Comparison of ENCODE assay signal across 8 cellular contexts in the genomic region with DNA sequence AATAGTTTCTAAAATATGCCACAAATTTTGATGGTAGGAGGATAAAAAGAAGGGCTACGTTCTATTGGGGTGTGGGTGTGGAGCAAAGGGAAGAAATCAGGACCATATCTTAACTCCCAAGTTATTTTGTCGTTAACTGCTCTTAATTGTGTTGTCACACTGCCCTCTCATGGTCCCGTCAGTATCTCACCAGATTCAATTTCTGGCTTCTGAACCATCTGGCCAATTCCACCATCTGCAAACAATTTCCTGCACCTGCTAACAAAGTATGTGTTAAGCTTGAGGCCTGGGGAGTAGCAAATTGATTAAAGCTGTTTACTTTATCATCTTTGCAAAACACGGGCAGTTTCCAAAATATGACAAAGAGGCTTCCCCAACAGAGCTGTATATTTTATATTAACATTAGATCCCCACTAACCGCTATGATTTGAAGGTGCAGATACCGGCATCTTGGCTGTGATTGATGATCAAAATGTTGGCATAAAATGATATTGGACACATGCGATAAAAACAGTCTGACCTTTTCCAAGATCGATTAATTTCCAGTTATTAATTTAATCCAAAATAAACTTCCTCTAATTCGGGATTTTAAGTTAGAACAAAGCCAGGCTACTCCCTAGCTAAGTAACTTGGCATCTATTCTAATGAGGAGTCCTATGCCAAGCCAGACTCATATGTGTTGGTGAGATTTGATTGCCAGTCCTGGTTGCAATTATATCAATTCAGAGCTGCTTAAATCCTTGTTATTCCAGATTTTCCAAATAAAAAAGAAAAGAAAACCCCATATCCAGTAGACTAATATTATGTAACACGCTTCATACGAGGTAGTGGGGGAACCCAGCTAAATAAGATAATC. TPM values are rescaled to one million over a fixed set of nuclear protein-coding genes. Genes with fewer than 3 reads are reported as not detected.
A peak's percentile ranks its signal among the peaks of the same experiment; 100 is the strongest.
DNase-seq lines count a peak whose midpoint lies in the region; ATAC-seq, FAIRE-seq and TF ChIP-seq lines count a peak whose summit lies in the region.

No MANE protein-coding gene starts in this region.

- POLR2A ChIA-PET in K562 (lab: Yijun Ruan, JAX) = interaction anchor here (1.0 to 1.3 kb wide), 2 partner anchors 12 to 18 kb away, joined by 3 read pairs; no protein-coding TSS in a partner anchor

- no peaks in the 10 kb centered on the region for H4K20me1 ChIP-seq in K562 (replicated peaks; ENCODE audit: control insufficient read depth, insufficient read depth, low read length)

- TF ChIP-seq CTCF in K562 (IDR thresholded peaks at IDR 0.05 in 2 of 3, conservative IDR thresholded peaks at IDR 0.05 in 1 of 3; ENCODE audit: insufficient read depth in 2 of 3, low read depth in 1 of 3, low read length in 3 of 3) = peak; percentile 46 to 66 (median 49); a peak in 5 of 6 replicates
- peak; percentile 38 to 42 for TF ChIP-seq CTCF in suprapubic skin (IDR thresholded peaks at IDR 0.05)

- BruUV-seq in K562 (replicated peaks; lab: Mats Ljungman, UMichigan) = no TSS peak

- no peak for TF ChIP-seq EP300 in K562 (IDR thresholded peaks at IDR 0.05; ENCODE audit: low read length)
- no peak for TF ChIP-seq EP300 in suprapubic skin (IDR thresholded peaks at IDR 0.05)

- intact Hi-C loops in K562 (cut with micrococcal nuclease) = loop anchor here (1.0 to 5.0 kb wide), 2 partner anchors 217 to 305 kb away; no protein-coding TSS in a partner anchor

- no peak overlapping the region for H3K9ac ChIP-seq in K562 (ENCODE audit: insufficient read depth in 1 of 2, low read depth in 2 of 2, low read length in 2 of 2)

- DNase-seq in GF-D8 (lab: John Stamatoyannopoulos, UW) = peak; percentile 31
- peak; percentile 33 for DNase-seq in HPDE6-E6E7 (ENCODE audit: extremely low spot score)
- DNase-seq in NCI-H748 (lab: John Stamatoyannopoulos, UW; ENCODE audit: unreplicated experiment) = peak; percentile 81
- peak; percentile 41 to 53 (median 42) for DNase-seq in K562 (ENCODE audit: extremely low read depth in 1 of 4, low spot score in 3 of 4)
- peak; percentile 69 for DNase-seq in iPS-NIHi7 (ENCODE audit: extremely low spot score)
- no peak for DNase-seq in suprapubic skin (ENCODE audit: low spot score in 2 of 2)

- H3K9me3 ChIP-seq in K562 (replicated peaks; ENCODE audit: control insufficient read depth, insufficient read depth, low read depth, low read length) (peaks cover 2% of the 10 kb centered on the region; the same call in 1 of the 2 replicates), suprapubic skin (no peaks in the 10 kb centered on the region)

- in situ Hi-C loops in K562 (cut with MboI) = no loop called here

- H3K27ac ChIP-seq in K562 (ENCODE audit: extremely low read depth, low read depth, low read length) (no peak overlapping the region), suprapubic skin (no peak overlapping the region)

- H3K4me2 ChIP-seq in K562 (ENCODE audit: insufficient read depth, low read length) = no peak overlapping the region

- no peaks in the 10 kb centered on the region for H3K36me3 ChIP-seq in K562 (ENCODE audit: control insufficient read depth, insufficient read depth, low read length)
- no peaks in the 10 kb centered on the region for H3K36me3 ChIP-seq in suprapubic skin

- TF ChIP-seq RAD21 in K562 (CRISPR knock-in tag; conservative IDR thresholded peaks at IDR 0.05 in 1 of 2, IDR thresholded peaks at IDR 0.05 in 1 of 2) = peak; percentile 44 to 74

- TF ChIP-seq POLR2A in K562 (conservative IDR thresholded peaks at IDR 0.05) (no peak), suprapubic skin (IDR thresholded peaks at IDR 0.05) (no peak)

- CTCF ChIA-PET in K562 (lab: Yijun Ruan, JAX; ENCODE audit: low intra/inter-chr PET ratio) = interaction anchor here (0.6 kb wide), 1 partner anchor 328 kb away, joined by 3 read pairs; no protein-coding TSS in a partner anchor

- H3K4me1 ChIP-seq in K562 (replicated peaks in 1 of 2; ENCODE audit: control insufficient read depth in 2 of 2, insufficient read depth in 2 of 2, low read length in 2 of 2) (no peaks in the 10 kb centered on the region; a peak in 1 of 5 replicates), suprapubic skin (no peaks in the 10 kb centered on the region)

- H3K4me3 ChIP-seq in K562 (no peak overlapping the region), suprapubic skin (no peak overlapping the region)

- peak; percentile 85 for FAIRE-seq in K562 (lab: Jason Lieb, UNC)

- peak; percentile 83 for ATAC-seq in K562
- no peak for ATAC-seq in HG02840 (IDR thresholded peaks at IDR 0.05; ENCODE audit: low FRiP score, unreplicated experiment)
- no peak for ATAC-seq in HG02973 (IDR thresholded peaks at IDR 0.05; ENCODE audit: unreplicated experiment)

- H2AFZ ChIP-seq in K562 (ENCODE audit: low read depth, low read length) = no peak overlapping the region

- no peaks in the 10 kb centered on the region for H3K9me1 ChIP-seq in K562 (ENCODE audit: control insufficient read depth, insufficient read depth, low read length)

- H3K27me3 ChIP-seq in K562 (ENCODE audit: control insufficient read depth in 2 of 2, insufficient read depth in 2 of 2, low read length in 2 of 2) = no peaks in the 10 kb centered on the region
- no peaks in the 10 kb centered on the region for H3K27me3 ChIP-seq in suprapubic skin

- no peaks in the 10 kb centered on the region for H3K79me2 ChIP-seq in K562 (ENCODE audit: control insufficient read depth, insufficient read depth, low read length)

- WGBS in K562 (ENCODE audit: insufficient coverage, low coverage, missing lambda C conversion rate) = 7% methylated on average over 11 of the region's 11 CpGs
- WGBS in suprapubic skin = 28% methylated on average over 11 of the region's 11 CpGs

TF ChIP-seq in K562, 482 proteins besides CTCF, POLR2A, EP300 and RAD21:
- TF ChIP-seq CREB1 (IDR thresholded peaks at IDR 0.05) (no peak), CREB1 (CRISPR knock-in tag; IDR thresholded peaks at IDR 0.05) (no peak), RCOR1 (IDR thresholded peaks at IDR 0.05; ENCODE audit: borderline replicate concordance in 1 of 2, low read depth in 2 of 2, low read length in 2 of 2) (0 out of 4 replicates have a peak, but pooled peaks of 1 of the 2 experiments have one; percentile 6), SMC3 (conservative IDR thresholded peaks at IDR 0.05; ENCODE audit: insufficient read depth, low read depth, low read length) (peak; percentile 44; the same call in 1 of the 2 replicates)
- TF ChIP-seq, protein P1, sequence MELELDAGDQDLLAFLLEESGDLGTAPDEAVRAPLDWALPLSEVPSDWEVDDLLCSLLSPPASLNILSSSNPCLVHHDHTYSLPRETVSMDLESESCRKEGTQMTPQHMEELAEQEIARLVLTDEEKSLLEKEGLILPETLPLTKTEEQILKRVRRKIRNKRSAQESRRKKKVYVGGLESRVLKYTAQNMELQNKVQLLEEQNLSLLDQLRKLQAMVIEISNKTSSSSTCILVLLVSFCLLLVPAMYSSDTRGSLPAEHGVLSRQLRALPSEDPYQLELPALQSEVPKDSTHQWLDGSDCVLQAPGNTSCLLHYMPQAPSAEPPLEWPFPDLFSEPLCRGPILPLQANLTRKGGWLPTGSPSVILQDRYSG (tag; conservative IDR thresholded peaks at IDR 0.05; ENCODE audit: low read depth) = no peak
TF ChIP-seq in K562: peak in this region for 2.

RNA-seq across cellular contexts. Expression of a gene that starts 6.9 kb away (rescaled TPM):
- total RNA-seq in K562 (2011; cell fraction: chromatin; rRNA removed; ENCODE audit: low replicate concordance) = 53.2 and 202 TPM in 2 replicates
- 26.0 and 40.5 TPM in 2 replicates for total RNA-seq in K562 (2011; cell fraction: nucleolus; rRNA removed)
- total RNA-seq in K562 (2011; cell fraction: nucleoplasm; rRNA removed) = 58.5 and 76.0 TPM in 2 replicates
- 42.3 and 49.6 TPM in 2 replicates for total RNA-seq in K562 (2014; rRNA removed)
- 79.1 and 86.8 TPM in 2 replicates for total RNA-seq in K562 (2014; rRNA removed; fragmentation: Illumina TruSeq; extraction: Trizol)
- total RNA-seq in K562 (2015; rRNA removed; fragmentation: Illumina TruSeq; extraction: Trizol) = 73.0 and 76.4 TPM in 2 replicates
- 48.8 and 61.5 TPM in 2 replicates for total RNA-seq in K562 (2021)
- polyA plus RNA-seq in K562 (2011; rRNA removed) = 72.4 and 82.8 TPM in 2 replicates
- polyA plus RNA-seq in K562 (2011; cell fraction: cytosol; rRNA removed) = 13.3 and 29.2 TPM in 2 replicates
- 64.7 and 86.6 TPM in 2 replicates for polyA plus RNA-seq in K562 (2011; cell fraction: nucleus; rRNA removed)
- polyA plus RNA-seq in K562 (2012) = 42.7 and 43.3 TPM in 2 replicates
- polyA plus RNA-seq in K562 (2014; fragmentation: Illumina TruSeq; extraction: Trizol) = 56.6 and 69.8 TPM in 2 replicates
- 10 to 100 TPM; 24.1 to 46.2 TPM for polyA plus RNA-seq in K562 (2014; fragmentation: Nextera tagmentation; extraction: Ambion mirVana)
- polyA plus RNA-seq in K562 (2014; rRNA removed) = 46.6 and 54.5 TPM in 2 replicates
- polyA minus RNA-seq in K562 (2011; rRNA and poly(A)+ RNA removed) = 105 and 108 TPM in 2 replicates
- 28.9 and 36.7 TPM in 2 replicates for polyA minus RNA-seq in K562 (2011; cell fraction: cytosol; rRNA and poly(A)+ RNA removed)
- polyA minus RNA-seq in K562 (2011; cell fraction: nucleus; rRNA and poly(A)+ RNA removed) = 60.2 and 106 TPM in 2 replicates
- 10 to 100 TPM; 32.8 to 83.4 (median 35.9) TPM for total RNA-seq in suprapubic skin

Comparison
In these comparisons a context has a peak if more than half of its experiments do, and no peak if none do; other contexts are left out.
1. DNase-seq: peak in GF-D8 (single experiment), HPDE6-E6E7 (single experiment), NCI-H748 (single experiment), K562 (4 of 4) and iPS-NIHi7 (single experiment); none in suprapubic skin (0 of 2).